8 cellular contexts compared by ENCODE assay signal in the genomic region with DNA sequence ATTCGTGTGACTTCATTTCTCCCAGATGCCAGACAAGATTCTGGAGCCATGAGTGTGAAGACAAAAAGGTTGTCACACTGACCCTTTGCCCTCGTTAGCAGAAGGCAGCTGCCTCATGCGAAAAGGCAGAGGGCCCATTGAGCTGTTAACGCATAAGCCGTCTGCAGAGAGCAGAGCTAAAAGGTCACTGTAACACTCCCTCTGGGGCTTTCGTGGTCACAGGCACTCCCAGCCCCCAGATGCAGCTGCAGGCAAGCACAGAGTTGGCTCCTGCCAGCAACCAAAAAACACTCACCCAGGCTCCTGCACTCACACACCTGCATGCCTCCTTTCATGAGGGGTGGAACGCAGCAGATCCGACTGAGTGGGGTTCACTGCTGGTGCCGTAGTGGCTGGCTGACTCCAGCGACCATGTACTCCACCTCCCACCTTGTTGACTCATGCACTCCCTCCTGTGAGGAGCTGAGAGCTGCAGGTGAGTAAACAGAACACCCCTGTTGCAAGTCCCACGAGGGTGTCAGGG.
DNase-seq lines count a peak whose midpoint lies in the region; ATAC-seq and TF ChIP-seq lines count a peak whose summit lies in the region.

No MANE protein-coding gene starts in this region.

- H3K4me3 ChIP-seq in BLaER1: no peak overlapping the region
- H3K4me3 ChIP-seq in GM23338: no peak overlapping the region
- no peak overlapping the region for H3K4me3 ChIP-seq in vagina

- peaks cover 23% of the 10 kb centered on the region for H3K9me3 Mint-ChIP-seq in GM23338
- no peaks in the 10 kb centered on the region for H3K9me3 Mint-ChIP-seq in activated T-cell treated with anti-CD3 and anti-CD28 coated beads, Interleukin-2, amount 50 U/mL, for 72 hours

- H3K79me2 ChIP-seq in GM23338 (replicated peaks; ENCODE audit: insufficient read depth): no peaks in the 10 kb centered on the region

- peaks cover 20% of the 10 kb centered on the region for H3K36me3 Mint-ChIP-seq in GM23338 (ENCODE audit: low read depth)
- H3K36me3 Mint-ChIP-seq in activated T-cell treated with anti-CD3 and anti-CD28 coated beads, Interleukin-2, amount 50 U/mL, for 72 hours (ENCODE audit: insufficient read depth in 2 of 2): peaks cover 0 to 2% of the 10 kb centered on the region in 2 donors

- no peak overlapping the region for H2AFZ ChIP-seq in GM23338

- ATAC-seq in GM23338 (peak; percentile 93), GM18517 (IDR thresholded peaks at IDR 0.05; ENCODE audit: unreplicated experiment) (no peak)
- ATAC-seq in activated T-cell treated with anti-CD3 and anti-CD28 coated beads, Interleukin-2, amount 50 U/mL, for 72 hours (replicated peaks in 1 of 2): no peak

- H4K20me1 ChIP-seq in BLaER1 (peaks cover 4% of the 10 kb centered on the region; the same call in 1 of the 2 replicates), GM23338 (replicated peaks; ENCODE audit: insufficient read depth) (no peaks in the 10 kb centered on the region)

- H3K9ac ChIP-seq in BLaER1: no peak overlapping the region

- DNase-seq in GM23338 (ENCODE audit: low spot score): peak; percentile 28
- DNase-seq in NCI-H2029 treated with DMSO at 0.1 percent for 48 hours (lab: John Stamatoyannopoulos, UW): peak; percentile 82
- DNase-seq in ecto neural progenitor cell (ENCODE audit: low spot score): peak; percentile 64
- no peak for DNase-seq in activated T-cell treated with anti-CD3 and anti-CD28 coated beads, Interleukin-2, amount 50 U/mL, for 72 hours
- DNase-seq in midbrain (lab: John Stamatoyannopoulos, UW): no peak
- DNase-seq in vagina (ENCODE audit: extremely low spot score in 2 of 2): no peak

- H3K27ac Mint-ChIP-seq in GM23338: no peak overlapping the region
- no peak overlapping the region for H3K27ac Mint-ChIP-seq in activated T-cell treated with anti-CD3 and anti-CD28 coated beads, Interleukin-2, amount 50 U/mL, for 72 hours

- peaks cover 2% of the 10 kb centered on the region for H3K27me3 Mint-ChIP-seq in GM23338 (ENCODE audit: insufficient read depth, low read depth, poor library complexity)
- no peaks in the 10 kb centered on the region for H3K27me3 Mint-ChIP-seq in activated T-cell treated with anti-CD3 and anti-CD28 coated beads, Interleukin-2, amount 50 U/mL, for 72 hours (ENCODE audit: low read depth)

- no peaks in the 10 kb centered on the region for H3K9me2 ChIP-seq in GM23338 (ENCODE audit: insufficient read depth)

- H3K4me2 ChIP-seq in BLaER1: peak overlapping the region; percentile 70
- no peak overlapping the region for H3K4me2 ChIP-seq in GM23338

- TF ChIP-seq CTCF in GM23338 (conservative IDR thresholded peaks at IDR 0.05; ENCODE audit: low read depth in 2 of 2) (no peak), vagina (IDR thresholded peaks at IDR 0.05) (no peak)

- no peak for TF ChIP-seq POLR2A in vagina (IDR thresholded peaks at IDR 0.05)

- peaks cover 15% of the 10 kb centered on the region for H3K36me3 ChIP-seq in BLaER1
- H3K36me3 ChIP-seq in GM23338 (ENCODE audit: insufficient read depth): peaks cover 6% of the 10 kb centered on the region; the same call in 1 of the 2 replicates
- no peaks in the 10 kb centered on the region for H3K36me3 ChIP-seq in vagina

- peaks cover 21% of the 10 kb centered on the region for H3K9me3 ChIP-seq in BLaER1
- no peaks in the 10 kb centered on the region for H3K9me3 ChIP-seq in vagina

- H3K4me1 ChIP-seq in BLaER1 (peaks cover 33% of the 10 kb centered on the region), GM23338 (ENCODE audit: insufficient read depth) (no peaks in the 10 kb centered on the region), vagina (no peaks in the 10 kb centered on the region)

- intact Hi-C loops in vagina (cut with DNase I): no loop called here

- peaks cover 8% of the 10 kb centered on the region; the same call in 2 of the 3 replicates for H3K4me1 Mint-ChIP-seq in GM23338
- H3K4me1 Mint-ChIP-seq in activated T-cell treated with anti-CD3 and anti-CD28 coated beads, Interleukin-2, amount 50 U/mL, for 72 hours (ENCODE audit: low read depth): no peaks in the 10 kb centered on the region

- H3K27ac ChIP-seq in BLaER1 (no peak overlapping the region), GM23338 (ENCODE audit: low read depth) (peak overlapping the region; percentile 50; the same call in 1 of the 2 replicates), vagina (no peak overlapping the region)

- H3F3A ChIP-seq in GM23338 (replicated peaks; ENCODE audit: low read depth): no peaks in the 10 kb centered on the region

- H3K4me3 Mint-ChIP-seq in GM23338: no peak overlapping the region
- no peak overlapping the region for H3K4me3 Mint-ChIP-seq in activated T-cell treated with anti-CD3 and anti-CD28 coated beads, Interleukin-2, amount 50 U/mL, for 72 hours

- H3K27me3 ChIP-seq in BLaER1 (no peaks in the 10 kb centered on the region), GM23338 (ENCODE audit: insufficient read depth) (no peaks in the 10 kb centered on the region), vagina (no peaks in the 10 kb centered on the region)

TF ChIP-seq in GM23338, 12 proteins besides CTCF, POLR2A, EP300 and RAD21 (continues in another document):
- TF ChIP-seq ZNF462 (CRISPR knock-in tag; IDR thresholded peaks at IDR 0.05) (no peak), EZH2phosphoT487 (IDR thresholded peaks at IDR 0.05; ENCODE audit: unreplicated experiment) (no peak), CREB1 (CRISPR knock-in tag; IDR thresholded peaks at IDR 0.05; ENCODE audit: low read depth) (no peak)
- TF ChIP-seq, protein P1, sequence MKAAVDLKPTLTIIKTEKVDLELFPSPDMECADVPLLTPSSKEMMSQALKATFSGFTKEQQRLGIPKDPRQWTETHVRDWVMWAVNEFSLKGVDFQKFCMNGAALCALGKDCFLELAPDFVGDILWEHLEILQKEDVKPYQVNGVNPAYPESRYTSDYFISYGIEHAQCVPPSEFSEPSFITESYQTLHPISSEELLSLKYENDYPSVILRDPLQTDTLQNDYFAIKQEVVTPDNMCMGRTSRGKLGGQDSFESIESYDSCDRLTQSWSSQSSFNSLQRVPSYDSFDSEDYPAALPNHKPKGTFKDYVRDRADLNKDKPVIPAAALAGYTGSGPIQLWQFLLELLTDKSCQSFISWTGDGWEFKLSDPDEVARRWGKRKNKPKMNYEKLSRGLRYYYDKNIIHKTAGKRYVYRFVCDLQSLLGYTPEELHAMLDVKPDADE (IDR thresholded peaks at IDR 0.05): no peak

Comparison
In these comparisons a context has a peak if more than half of its experiments do, and no peak if none do; other contexts are left out.
1. DNase-seq: peak in GM23338 (single experiment), NCI-H2029 treated with DMSO at 0.1 percent for 48 hours (single experiment) and ecto neural progenitor cell (single experiment); none in activated T-cell treated with anti-CD3 and anti-CD28 coated beads, Interleukin-2, amount 50 U/mL, for 72 hours (0 of 2), midbrain (single experiment) and vagina (0 of 2).